17 cellular contexts compared by ENCODE assay signal in genomic region chrX:129524250-129524850, GRCh38. TPM values are rescaled to one million over a fixed set of nuclear protein-coding genes. Genes with fewer than 3 reads are reported as not detected.
A peak's percentile ranks its signal among the peaks of the same experiment; 100 is the strongest.
DNase-seq lines count a peak whose midpoint lies in the region; ATAC-seq and TF ChIP-seq lines count a peak whose summit lies in the region.
"Had no signal": no experiment of that assay in that cellular context is flagged by ENCODE, and none has a peak within 500 bp of the region (broad histone marks: within the 10 kb centered on the region; RNA-seq: fewer than 3 reads in every experiment).

No MANE protein-coding gene starts in this region.

- DNase-seq in A673 (ENCODE audit: low spot score) (no peak), GM23248 (no peak), vagina (ENCODE audit: extremely low spot score in 2 of 2) (no peak)
- no peak for DNase-seq in activated CD4-positive, alpha-beta memory T cell treated with anti-CD3 and anti-CD28 coated beads, Interleukin-2, amount 10 ng/mL, durations not matched to agents 7 days and 5 days
- DNase-seq: aorta; effector CD8-positive, alpha-beta T cell; foreskin keratinocyte; GF-D8; kidney; NCI-H1436; NCI-H510A treated with DMSO at 0.1 percent for 48 hours; T1000 had no signal

- CTCF ChIA-PET in A673 (lab: Charles Lee), result no interaction called here
- CTCF ChIA-PET in activated CD4-positive, alpha-beta memory T cell treated with anti-CD3 and anti-CD28 coated beads, Interleukin-2, amount 10 ng/mL, durations not matched to agents 7 days and 5 days (lab: Charles Lee), result interaction anchor here (0.5 kb wide), 1 partner anchor 14 kb away, joined by 3 read pairs; no protein-coding TSS in a partner anchor

- H3K27me3 Mint-ChIP-seq in activated CD4-positive, alpha-beta memory T cell treated with anti-CD3 and anti-CD28 coated beads, Interleukin-2, amount 10 ng/mL, durations not matched to agents 7 days and 5 days, result peaks cover 27% of the 10 kb centered on the region

- H3K4me1 Mint-ChIP-seq in activated CD4-positive, alpha-beta memory T cell treated with anti-CD3 and anti-CD28 coated beads, Interleukin-2, amount 10 ng/mL, durations not matched to agents 7 days and 5 days, result peaks cover 5% of the 10 kb centered on the region

- no peaks in the 10 kb centered on the region for H3K9me3 ChIP-seq in A673 (ENCODE audit: low read depth, low read length, poor library complexity, severe bottlenecking)
- no peaks in the 10 kb centered on the region for H3K9me3 ChIP-seq in GM23248 (ENCODE audit: low read depth)
- H3K9me3 ChIP-seq in liver (ENCODE audit: control insufficient read depth in 4 of 4, low read length in 3 of 4), result no peaks in the 10 kb centered on the region
- H3K9me3 ChIP-seq in vagina, result no peaks in the 10 kb centered on the region

- peak overlapping the region; percentile 73 for H3K4me3 ChIP-seq in A673 (ENCODE audit: low read depth, low read length, poor library complexity, severe bottlenecking)
- H3K4me3 ChIP-seq in GM23248, result no peak overlapping the region
- no peak overlapping the region for H3K4me3 ChIP-seq in liver (ENCODE audit: low read depth in 1 of 3, low read length in 3 of 3)
- H3K4me3 ChIP-seq in vagina, result no peak overlapping the region
- H3K4me3 ChIP-seq: BLaER1 treated with 17β-estradiol and CSF1 and Interleukin-3, amounts not matched to agents 10 nM and 100 nM had no signal

- H3K27ac ChIP-seq in A673 (ENCODE audit: low read depth, low read length, poor library complexity, severe bottlenecking) (peak overlapping the region; percentile 68), GM23248 (no peak overlapping the region), liver (ENCODE audit: low read depth in 1 of 2, low read length in 2 of 2) (peak overlapping the region; percentile 65 to 96), vagina (no peak overlapping the region)
- H3K27ac ChIP-seq: BLaER1 treated with 17β-estradiol and CSF1 and Interleukin-3, amounts not matched to agents 10 nM and 100 nM; foreskin keratinocyte had no signal

- no TSS peak for BruUV-seq in A673 (replicated peaks; lab: Mats Ljungman, UMichigan)

- peaks cover 26% of the 10 kb centered on the region for H3K79me2 ChIP-seq in GM23248 (ENCODE audit: insufficient read depth)

- peak overlapping the region; percentile 60; the same call in 1 of the 2 replicates for H2AFZ ChIP-seq in GM23248

- TF ChIP-seq RAD21 in liver (IDR thresholded peaks at IDR 0.05), result no peak

- intact Hi-C loops in A673 (cut with micrococcal nuclease; ENCODE audit: unreplicated experiment), result no loop called here
- intact Hi-C loops in vagina (cut with DNase I), result no loop called here

- in situ Hi-C loops in GM23248 (cut with MboI), result no loop called here

- H3K4me1 ChIP-seq in A673 (ENCODE audit: insufficient read depth, low read length, poor library complexity, severe bottlenecking), result peaks cover 5% of the 10 kb centered on the region
- 0 out of 2 replicates have a peak, but pooled peaks cover 5% of the 10 kb centered on the region for H3K4me1 ChIP-seq in GM23248 (ENCODE audit: insufficient read depth)
- peaks cover 0 to 17% (median 10%) of the 10 kb centered on the region in 4 donors for H3K4me1 ChIP-seq in liver (ENCODE audit: control insufficient read depth in 4 of 4, insufficient read depth in 4 of 4, low read length in 3 of 4)
- no peaks in the 10 kb centered on the region for H3K4me1 ChIP-seq in vagina
- H3K4me1 ChIP-seq: foreskin keratinocyte had no signal

- POLR2A ChIA-PET in A673 (lab: Charles Lee; ENCODE audit: low non-redundant PET), result no interaction called here
- POLR2A ChIA-PET in activated CD4-positive, alpha-beta memory T cell treated with anti-CD3 and anti-CD28 coated beads, Interleukin-2, amount 10 ng/mL, durations not matched to agents 7 days and 5 days (lab: Charles Lee), result no interaction called here

- no peaks in the 10 kb centered on the region for H3K9me2 ChIP-seq in GM23248 (ENCODE audit: insufficient read depth)

- TF ChIP-seq POLR2A in vagina (IDR thresholded peaks at IDR 0.05), result no peak

- no peaks in the 10 kb centered on the region for H3F3A ChIP-seq in GM23248 (ENCODE audit: insufficient read depth)

- H4K20me1 ChIP-seq in GM23248 (ENCODE audit: insufficient read depth), result no peaks in the 10 kb centered on the region
- H4K20me1 ChIP-seq: BLaER1 treated with 17β-estradiol and CSF1 and Interleukin-3, amounts not matched to agents 10 nM and 100 nM had no signal

- H3K4me2 ChIP-seq in GM23248 (ENCODE audit: unreplicated experiment), result no peak overlapping the region
- H3K4me2 ChIP-seq: BLaER1 treated with 17β-estradiol and CSF1 and Interleukin-3, amounts not matched to agents 10 nM and 100 nM had no signal

- H3K9ac ChIP-seq in GM23248, result no peak overlapping the region
- H3K9ac ChIP-seq in liver (ENCODE audit: low read depth in 1 of 2, low read length in 2 of 2), result no peak overlapping the region
- H3K9ac ChIP-seq: BLaER1 treated with 17β-estradiol and CSF1 and Interleukin-3, amounts not matched to agents 10 nM and 100 nM had no signal

- WGBS in GM23248 (ENCODE audit: low coverage in 1 of 2, low lambda C conversion rate in 2 of 2, missing lambda C conversion rate in 2 of 2), 2 experiments, result 92 to 97% methylated on average over 3 of the region's 3 CpGs
- 46% methylated on average over 3 of the region's 3 CpGs for WGBS in liver

- H3K36me3 ChIP-seq in A673 (ENCODE audit: insufficient read depth, low read length, poor library complexity, severe bottlenecking), result no peaks in the 10 kb centered on the region
- no peaks in the 10 kb centered on the region for H3K36me3 ChIP-seq in GM23248 (ENCODE audit: low read depth)
- H3K36me3 ChIP-seq in liver (ENCODE audit: control insufficient read depth in 4 of 4, insufficient read depth in 3 of 4, low read depth in 1 of 4, low read length in 3 of 4), result no peaks in the 10 kb centered on the region
- H3K36me3 ChIP-seq in vagina, result no peaks in the 10 kb centered on the region
- H3K36me3 ChIP-seq: BLaER1 treated with 17β-estradiol and CSF1 and Interleukin-3, amounts not matched to agents 10 nM and 100 nM had no signal

- H3K27ac Mint-ChIP-seq in activated CD4-positive, alpha-beta memory T cell treated with anti-CD3 and anti-CD28 coated beads, Interleukin-2, amount 10 ng/mL, durations not matched to agents 7 days and 5 days, result no peak overlapping the region

- H3K36me3 Mint-ChIP-seq in activated CD4-positive, alpha-beta memory T cell treated with anti-CD3 and anti-CD28 coated beads, Interleukin-2, amount 10 ng/mL, durations not matched to agents 7 days and 5 days (ENCODE audit: low read depth), result no peaks in the 10 kb centered on the region

- no peaks in the 10 kb centered on the region for H3K9me3 Mint-ChIP-seq in activated CD4-positive, alpha-beta memory T cell treated with anti-CD3 and anti-CD28 coated beads, Interleukin-2, amount 10 ng/mL, durations not matched to agents 7 days and 5 days

- ATAC-seq in GM19452 (IDR thresholded peaks at IDR 0.05; ENCODE audit: unreplicated experiment) (no peak), HG02970 (IDR thresholded peaks at IDR 0.05; ENCODE audit: low FRiP score, unreplicated experiment) (no peak), HG03159 (IDR thresholded peaks at IDR 0.05; ENCODE audit: unreplicated experiment) (no peak)

- peak overlapping the region; percentile 53 for H3K4me3 Mint-ChIP-seq in activated CD4-positive, alpha-beta memory T cell treated with anti-CD3 and anti-CD28 coated beads, Interleukin-2, amount 10 ng/mL, durations not matched to agents 7 days and 5 days

- no peaks in the 10 kb centered on the region for H3K27me3 ChIP-seq in A673 (replicated peaks; ENCODE audit: insufficient read depth, low read depth, low read length, poor library complexity)
- H3K27me3 ChIP-seq in GM23248 (replicated peaks; ENCODE audit: insufficient read depth), result no peaks in the 10 kb centered on the region
- no peaks in the 10 kb centered on the region for H3K27me3 ChIP-seq in liver (ENCODE audit: control insufficient read depth in 4 of 4, insufficient read depth in 4 of 4, low read length in 3 of 4)
- no peaks in the 10 kb centered on the region for H3K27me3 ChIP-seq in vagina
- H3K27me3 ChIP-seq: foreskin keratinocyte had no signal

- TF ChIP-seq CTCF in A673 (conservative IDR thresholded peaks at IDR 0.05; ENCODE audit: low read depth, low read length), result no peak
- TF ChIP-seq CTCF in liver (IDR thresholded peaks at IDR 0.05; ENCODE audit: low read depth, low read length, missing input control), result no peak
- TF ChIP-seq CTCF in vagina (IDR thresholded peaks at IDR 0.05), result no peak

TF ChIP-seq in liver, 16 proteins besides CTCF, POLR2A, EP300 and RAD21 (continues in another document):
- TF ChIP-seq RXRA (IDR thresholded peaks at IDR 0.05), result no peak
- no peak for TF ChIP-seq TAF1 (conservative IDR thresholded peaks at IDR 0.05)
- TF ChIP-seq FOXA1 (IDR thresholded peaks at IDR 0.05), result no peak
- no peak for TF ChIP-seq NR2F2 (IDR thresholded peaks at IDR 0.05)
- TF ChIP-seq MAX (IDR thresholded peaks at IDR 0.05), result no peak

RNA-seq across cellular contexts. Expression of gene SMARCA1, which starts 1.1 kb away (rescaled TPM):
- total RNA-seq in A673 (2021) (56.9 and 61.2 TPM in 2 replicates), liver (10 to 100 TPM; 31.3 to 44.2 TPM), vagina (26.8 TPM)
- total RNA-seq in GM23248 (2014; rRNA removed; shearing (Covaris generic)), result 36.9 and 40.7 TPM in 2 replicates
- polyA plus RNA-seq in GM23248 (2016; fragmentation: Nextera tagmentation; extraction: Ambion mirVana) (36.3 and 38.5 TPM in 2 replicates), liver (10 to 100 TPM; 14.7 to 16.5 TPM)
- total RNA-seq in activated CD4-positive, alpha-beta memory T cell treated with anti-CD3 and anti-CD28 coated beads, Interleukin-2, amount 10 ng/mL, durations not matched to agents 7 days and 5 days, result not detected

RNA-seq across cellular contexts. Expression of gene OCRL, which starts 15.7 kb away (rescaled TPM):
- total RNA-seq in A673 (2021) (25.4 and 27.8 TPM in 2 replicates), liver (10 to 100 TPM in 1 of 2 donors, 1 to 10 TPM in 1; 6.4 to 13.1 TPM), vagina (14.5 TPM)
- 13.0 and 17.2 TPM in 2 replicates for total RNA-seq in GM23248 (2014; rRNA removed; shearing (Covaris generic))
- polyA plus RNA-seq in GM23248 (2016; fragmentation: Nextera tagmentation; extraction: Ambion mirVana) (10.5 and 10.6 TPM in 2 replicates), liver (1 to 10 TPM; 3.1 to 5.0 TPM)
- total RNA-seq in activated CD4-positive, alpha-beta memory T cell treated with anti-CD3 and anti-CD28 coated beads, Interleukin-2, amount 10 ng/mL, durations not matched to agents 7 days and 5 days, result 1 to 10 TPM; 1.9 to 2.1 TPM

Comparison
In these comparisons a context has a peak if more than half of its experiments do, and no peak if none do; other contexts are left out.
1. H3K27ac ChIP-seq: peak in A673 (single experiment) and liver (2 of 2); none in GM23248 (single experiment) and vagina (single experiment).
2. RNA of gene SMARCA1, which starts 1.1 kb away (total RNA-seq): 56.9 to 61.2 TPM in A673, 31.3 to 44.2 TPM in liver, 36.9 to 40.7 TPM in GM23248 and 26.8 TPM in vagina (single experiment); not detected in activated CD4-positive, alpha-beta memory T cell treated with anti-CD3 and anti-CD28 coated beads, Interleukin-2, amount 10 ng/mL, durations not matched to agents 7 days and 5 days; every median in the first group is over 10 times any median in the second.